ENCODE assay signal across 4 cellular contexts in the genomic region with DNA sequence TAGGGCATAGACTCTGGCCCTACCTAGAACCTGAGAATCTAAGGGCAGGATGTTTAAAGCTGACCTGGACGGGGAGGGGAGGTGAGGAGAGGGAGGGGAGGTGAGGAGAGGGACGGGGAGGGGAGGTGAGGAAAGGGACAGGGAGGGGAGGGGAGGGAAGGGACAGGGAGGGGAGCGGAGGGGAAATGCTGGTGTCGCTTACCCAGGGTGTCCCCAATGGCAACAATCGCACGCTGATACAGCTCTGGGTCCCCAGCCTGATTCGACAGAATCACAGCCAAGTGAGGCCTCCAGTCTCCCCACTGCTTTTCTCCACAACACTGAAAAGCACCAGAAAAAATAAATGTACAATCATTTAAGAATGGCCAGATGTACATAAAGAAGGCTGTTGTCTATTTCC. TPM values are rescaled to one million over a fixed set of nuclear protein-coding genes. Genes with fewer than 3 reads are reported as not detected.
"Had no signal": no experiment of that assay in that cellular context is flagged by ENCODE, and none has a peak within 500 bp of the region (broad histone marks: within the 10 kb centered on the region; RNA-seq: fewer than 3 reads in every experiment).

No MANE protein-coding gene starts in this region.

- H2AFZ ChIP-seq: GM23248 had no signal

- H3K9me3 ChIP-seq: HAP-1 had no signal

- H3K4me3 Mint-ChIP-seq: HFFc6, IgD-negative memory B cell had no signal

- H3K4me3 ChIP-seq: GM23248, HAP-1 had no signal

- H3K36me3 ChIP-seq: HAP-1 had no signal

- H3K9ac ChIP-seq: GM23248 had no signal

- H3K9me3 Mint-ChIP-seq: HFFc6, IgD-negative memory B cell had no signal

- H3K27ac Mint-ChIP-seq: HFFc6, IgD-negative memory B cell had no signal

- H3K27ac ChIP-seq: GM23248 had no signal

RNA-seq across cellular contexts. Expression of a gene that starts 22.2 kb away (rescaled TPM):
- polyA plus RNA-seq: IgD-negative memory B cell had no signal
